In the genomic region with DNA sequence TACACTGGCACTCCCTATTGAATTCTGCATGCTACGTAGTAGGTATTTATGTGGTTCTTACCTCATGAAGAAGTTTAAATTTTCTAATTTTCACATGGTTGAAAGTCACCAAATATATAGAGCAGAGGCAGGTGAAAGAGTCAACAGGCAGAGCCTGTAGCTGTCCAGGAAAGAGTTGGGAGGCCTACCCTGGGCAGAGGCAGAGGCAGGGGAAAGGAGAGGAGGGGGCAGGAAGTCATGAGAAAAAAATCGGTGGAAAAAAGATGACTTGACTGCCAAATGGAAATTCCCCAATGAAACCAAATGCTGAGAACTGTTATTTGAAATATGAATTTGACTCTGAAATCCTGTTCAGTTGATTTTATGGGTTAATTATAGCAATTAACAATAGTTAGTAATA, we compare ENCODE assay signal across 27 cellular contexts. TPM values are rescaled to one million over a fixed set of nuclear protein-coding genes. Genes with fewer than 3 reads are reported as not detected.
DNase-seq lines count a peak whose midpoint lies in the region; ATAC-seq lines count a peak whose summit lies in the region.
"Had no signal": no experiment of that assay in that cellular context is flagged by ENCODE, and none has a peak within 500 bp of the region (broad histone marks: within the 10 kb centered on the region; RNA-seq: fewer than 3 reads in every experiment).

No MANE protein-coding gene starts in this region.

- no peaks in the 10 kb centered on the region for H3K36me3 Mint-ChIP-seq in activated naive CD4-positive, alpha-beta T cell treated with anti-CD3 and anti-CD28 coated beads, Interleukin-2, amount 50 U/mL, for 72 hours
- peaks cover 31% of the 10 kb centered on the region for H3K36me3 Mint-ChIP-seq in activated naive CD4-positive, alpha-beta T cell treated with anti-CD3 and anti-CD28 coated beads, Interleukin-2, amount 10 ng/mL, durations not matched to agents 7 days and 5 days
- peaks cover 17% of the 10 kb centered on the region for H3K36me3 Mint-ChIP-seq in activated CD4-positive, alpha-beta memory T cell treated with anti-CD3 and anti-CD28 coated beads, Interleukin-2, amount 10 ng/mL, durations not matched to agents 7 days and 5 days (ENCODE audit: low read depth)
- H3K36me3 Mint-ChIP-seq in stimulated activated memory B cell treated with anti-CD40 and anti-IgM and Interleukin-4, amounts not matched to agents 10 μg/mL and 1 μg/mL and 100 μg/mL, for 72 hours = peaks cover 8% of the 10 kb centered on the region

- CTCF ChIA-PET in activated naive CD4-positive, alpha-beta T cell treated with anti-CD3 and anti-CD28 coated beads, Interleukin-2, amount 10 ng/mL, durations not matched to agents 7 days and 5 days (lab: Charles Lee) = no interaction called here
- CTCF ChIA-PET in activated CD4-positive, alpha-beta memory T cell treated with anti-CD3 and anti-CD28 coated beads, Interleukin-2, amount 10 ng/mL, durations not matched to agents 7 days and 5 days (lab: Charles Lee) = no interaction called here

- H3K27ac Mint-ChIP-seq in activated naive CD4-positive, alpha-beta T cell treated with anti-CD3 and anti-CD28 coated beads, Interleukin-2, amount 50 U/mL, for 72 hours = peak overlapping the region; percentile 61 to 79
- no peak overlapping the region for H3K27ac Mint-ChIP-seq in activated naive CD4-positive, alpha-beta T cell treated with anti-CD3 and anti-CD28 coated beads, Interleukin-2, amount 10 ng/mL, durations not matched to agents 7 days and 5 days
- H3K27ac Mint-ChIP-seq in activated CD4-positive, alpha-beta memory T cell treated with anti-CD3 and anti-CD28 coated beads, Interleukin-2, amount 10 ng/mL, durations not matched to agents 7 days and 5 days = peak overlapping the region; percentile 44
- peak overlapping the region; percentile 47 for H3K27ac Mint-ChIP-seq in stimulated activated memory B cell treated with anti-CD40 and anti-IgM and Interleukin-4, amounts not matched to agents 10 μg/mL and 1 μg/mL and 100 μg/mL, for 72 hours
- H3K27ac Mint-ChIP-seq: H9, T-helper 17 cell had no signal

- H3K4me1 Mint-ChIP-seq in activated naive CD4-positive, alpha-beta T cell treated with anti-CD3 and anti-CD28 coated beads, Interleukin-2, amount 10 ng/mL, durations not matched to agents 7 days and 5 days = peaks cover 30% of the 10 kb centered on the region
- H3K4me1 Mint-ChIP-seq in activated CD4-positive, alpha-beta memory T cell treated with anti-CD3 and anti-CD28 coated beads, Interleukin-2, amount 10 ng/mL, durations not matched to agents 7 days and 5 days = peaks cover 37% of the 10 kb centered on the region
- H3K4me1 Mint-ChIP-seq in stimulated activated memory B cell treated with anti-CD40 and anti-IgM and Interleukin-4, amounts not matched to agents 10 μg/mL and 1 μg/mL and 100 μg/mL, for 72 hours = peaks cover 12% of the 10 kb centered on the region

- POLR2A ChIA-PET in activated CD4-positive, alpha-beta memory T cell treated with anti-CD3 and anti-CD28 coated beads, Interleukin-2, amount 10 ng/mL, durations not matched to agents 7 days and 5 days (lab: Charles Lee) = no interaction called here

- no peak for DNase-seq in activated naive CD4-positive, alpha-beta T cell treated with anti-CD3 and anti-CD28 coated beads, Interleukin-2, amount 50 U/mL, for 72 hours (ENCODE audit: low spot score in 2 of 2)
- DNase-seq in activated naive CD4-positive, alpha-beta T cell treated with anti-CD3 and anti-CD28 coated beads, Interleukin-2, amount 10 ng/mL, durations not matched to agents 7 days and 5 days = no peak
- DNase-seq in activated CD4-positive, alpha-beta memory T cell treated with anti-CD3 and anti-CD28 coated beads, Interleukin-2, amount 10 ng/mL, durations not matched to agents 7 days and 5 days = no peak
- DNase-seq in dermis blood vessel endothelial cell = peak; percentile 32
- no peak for DNase-seq in medulla oblongata (ENCODE audit: extremely low spot score)
- DNase-seq in NCI-H187 treated with DMSO at 0.1 percent for 48 hours (lab: John Stamatoyannopoulos, UW) = no peak
- DNase-seq: caudate nucleus; CD4-positive, alpha-beta memory T cell; effector CD4-positive, alpha-beta T cell; H9; lower lobe of right lung; MG63; NCI-H1417 treated with DMSO at 0.1 percent for 48 hours; NCI-H2107; NCI-H510A; nucleus accumbens; stimulated activated naive B cell treated with anti-CD40 and anti-IgM and Interleukin-4, amounts not matched to agents 10 μg/mL and 1 μg/mL and 100 μg/mL, for 72 hours; T-helper 17 cell; thyroid gland had no signal

- H3K27me3 Mint-ChIP-seq in activated naive CD4-positive, alpha-beta T cell treated with anti-CD3 and anti-CD28 coated beads, Interleukin-2, amount 10 ng/mL, durations not matched to agents 7 days and 5 days = no peaks in the 10 kb centered on the region
- H3K27me3 Mint-ChIP-seq in activated CD4-positive, alpha-beta memory T cell treated with anti-CD3 and anti-CD28 coated beads, Interleukin-2, amount 10 ng/mL, durations not matched to agents 7 days and 5 days = no peaks in the 10 kb centered on the region
- no peaks in the 10 kb centered on the region for H3K27me3 Mint-ChIP-seq in stimulated activated memory B cell treated with anti-CD40 and anti-IgM and Interleukin-4, amounts not matched to agents 10 μg/mL and 1 μg/mL and 100 μg/mL, for 72 hours
- H3K27me3 Mint-ChIP-seq: CD4-positive, alpha-beta memory T cell; T-helper 17 cell had no signal

- no peak overlapping the region for H3K4me3 Mint-ChIP-seq in activated naive CD4-positive, alpha-beta T cell treated with anti-CD3 and anti-CD28 coated beads, Interleukin-2, amount 10 ng/mL, durations not matched to agents 7 days and 5 days
- no peak overlapping the region for H3K4me3 Mint-ChIP-seq in activated CD4-positive, alpha-beta memory T cell treated with anti-CD3 and anti-CD28 coated beads, Interleukin-2, amount 10 ng/mL, durations not matched to agents 7 days and 5 days
- H3K4me3 Mint-ChIP-seq in stimulated activated memory B cell treated with anti-CD40 and anti-IgM and Interleukin-4, amounts not matched to agents 10 μg/mL and 1 μg/mL and 100 μg/mL, for 72 hours = no peak overlapping the region
- H3K4me3 Mint-ChIP-seq: CD4-positive, alpha-beta memory T cell; H9; stimulated activated naive B cell treated with anti-CD40 and anti-IgM and Interleukin-4, amounts not matched to agents 10 μg/mL and 1 μg/mL and 100 μg/mL, for 72 hours had no signal

- H3K9me3 Mint-ChIP-seq in activated naive CD4-positive, alpha-beta T cell treated with anti-CD3 and anti-CD28 coated beads, Interleukin-2, amount 50 U/mL, for 72 hours = no peaks in the 10 kb centered on the region
- H3K9me3 Mint-ChIP-seq in activated naive CD4-positive, alpha-beta T cell treated with anti-CD3 and anti-CD28 coated beads, Interleukin-2, amount 10 ng/mL, durations not matched to agents 7 days and 5 days = no peaks in the 10 kb centered on the region
- H3K9me3 Mint-ChIP-seq in activated CD4-positive, alpha-beta memory T cell treated with anti-CD3 and anti-CD28 coated beads, Interleukin-2, amount 10 ng/mL, durations not matched to agents 7 days and 5 days = no peaks in the 10 kb centered on the region
- H3K9me3 Mint-ChIP-seq in stimulated activated memory B cell treated with anti-CD40 and anti-IgM and Interleukin-4, amounts not matched to agents 10 μg/mL and 1 μg/mL and 100 μg/mL, for 72 hours = no peaks in the 10 kb centered on the region
- H3K9me3 Mint-ChIP-seq: CD4-positive, alpha-beta memory T cell; stimulated activated naive B cell treated with anti-CD40 and anti-IgM and Interleukin-4, amounts not matched to agents 10 μg/mL and 1 μg/mL and 100 μg/mL, for 72 hours had no signal

- peak in 1 of 2 donors; percentile 19 for ATAC-seq in activated naive CD4-positive, alpha-beta T cell treated with anti-CD3 and anti-CD28 coated beads, Interleukin-2, amount 50 U/mL, for 72 hours
- no peak for ATAC-seq in stimulated activated memory B cell treated with anti-CD40 and anti-IgM and Interleukin-4, amounts not matched to agents 10 μg/mL and 1 μg/mL and 100 μg/mL, for 72 hours
- no peak for ATAC-seq in HG03442 (IDR thresholded peaks at IDR 0.05; ENCODE audit: unreplicated experiment)
- ATAC-seq: esophagus mucosa, gastroesophageal sphincter, lower lobe of right lung, T-helper 17 cell had no signal

RNA-seq across cellular contexts. Expression of gene GPR34, which starts 23.1 kb away (rescaled TPM):
- total RNA-seq in activated naive CD4-positive, alpha-beta T cell treated with anti-CD3 and anti-CD28 coated beads, Interleukin-2, amount 50 U/mL, for 72 hours = under 1 TPM; 0.23 to 0.25 TPM
- total RNA-seq in activated CD4-positive, alpha-beta memory T cell treated with anti-CD3 and anti-CD28 coated beads, Interleukin-2, amount 10 ng/mL, durations not matched to agents 7 days and 5 days = not detected
- total RNA-seq in dermis blood vessel endothelial cell = not detected in 2 replicates
- total RNA-seq: H9, HT-29, K562, pulmonary artery endothelial cell, SJSA1 had no signal

RNA-seq across cellular contexts. Expression of gene GPR82, which starts 58.3 kb away (rescaled TPM):
- total RNA-seq in activated naive CD4-positive, alpha-beta T cell treated with anti-CD3 and anti-CD28 coated beads, Interleukin-2, amount 50 U/mL, for 72 hours = not detected
- total RNA-seq in activated CD4-positive, alpha-beta memory T cell treated with anti-CD3 and anti-CD28 coated beads, Interleukin-2, amount 10 ng/mL, durations not matched to agents 7 days and 5 days = not detected
- total RNA-seq in dermis blood vessel endothelial cell = not detected in 2 replicates
- total RNA-seq: CD4-positive, alpha-beta memory T cell; H9; HT-29; K562; pulmonary artery endothelial cell; SJSA1; T-helper 17 cell had no signal
